ENCODE assay signal across 19 cellular contexts in genomic region chr7:2474813-2475677, GRCh38.
DNase-seq lines count a peak whose midpoint lies in the region; ATAC-seq and TF ChIP-seq lines count a peak whose summit lies in the region.
"Had no signal": no experiment of that assay in that cellular context is flagged by ENCODE, and none has a peak within 500 bp of the region (broad histone marks: within the 10 kb centered on the region; RNA-seq: fewer than 3 reads in every experiment).

No MANE protein-coding gene starts in this region.

- no peak for TF ChIP-seq CTCF in RWPE2 (IDR thresholded peaks at IDR 0.05; ENCODE audit: poor library complexity, severe bottlenecking)

- no peaks in the 10 kb centered on the region for H3K36me3 ChIP-seq in RWPE2 (ENCODE audit: low read depth)
- H3K36me3 ChIP-seq: SJSA1 had no signal

- no peak overlapping the region for H3K4me3 ChIP-seq in RWPE2 (ENCODE audit: severe bottlenecking)
- H3K4me3 ChIP-seq: GM23248, SJSA1 had no signal

- no peak for ATAC-seq in RWPE2 (ENCODE audit: low read depth)
- no peak for ATAC-seq in HG02642 (IDR thresholded peaks at IDR 0.05; ENCODE audit: poor library complexity, unreplicated experiment)
- ATAC-seq in GM19395 (IDR thresholded peaks at IDR 0.05; ENCODE audit: unreplicated experiment) = no peak
- ATAC-seq in HG02763 (IDR thresholded peaks at IDR 0.05; ENCODE audit: unreplicated experiment) = no peak
- ATAC-seq: T-cell had no signal

- DNase-seq in DMS53 (lab: John Stamatoyannopoulos, UW) (peak; percentile 35), DMS53 treated with DMSO at 0.1 percent for 48 hours (lab: John Stamatoyannopoulos, UW; ENCODE audit: unreplicated experiment) (no peak), RWPE2 (ENCODE audit: low spot score) (peak; percentile 62), islet precursor cell (peak; percentile 64), DMS79 treated with DMSO at 0.1 percent for 48 hours (lab: John Stamatoyannopoulos, UW) (no peak)
- DNase-seq: DND-41, GF-D8, GM23248, MV-4-11, NCI-H1436, NCI-H2081 treated with DMSO at 0.1 percent for 48 hours, NCI-H524, RPMI8226, T-cell had no signal

- peaks cover 11% of the 10 kb centered on the region for H3K4me1 ChIP-seq in RWPE2 (ENCODE audit: insufficient read depth, poor library complexity, severe bottlenecking)

- H3K27ac ChIP-seq in RWPE2 (ENCODE audit: poor library complexity, severe bottlenecking) = no peak overlapping the region
- H3K27ac ChIP-seq: C4-2B, GM23248, SJSA1 had no signal

- H3K9me3 ChIP-seq in RWPE2 (ENCODE audit: severe bottlenecking) = no peaks in the 10 kb centered on the region

- no peaks in the 10 kb centered on the region for H3K27me3 ChIP-seq in RWPE2 (ENCODE audit: insufficient read depth, poor library complexity, severe bottlenecking)
- H3K27me3 ChIP-seq: SJSA1 had no signal

Comparison
In these comparisons a context has a peak if more than half of its experiments do, and no peak if none do; other contexts are left out.
1. DNase-seq: peak in DMS53 (single experiment), RWPE2 (single experiment) and islet precursor cell (single experiment); none in DMS53 treated with DMSO at 0.1 percent for 48 hours (single experiment) and DMS79 treated with DMSO at 0.1 percent for 48 hours (single experiment).